1 cellular context compared by ENCODE assay signal in genomic region chr2:96760036-96760985, GRCh38.
TF ChIP-seq lines count a peak whose summit lies in the region.

Gene CNNM4, plus strand, starts transcription at chr2:96760902. Its CDS starts 98 bp downstream, at chr2:96761000.

TF ChIP-seq in HepG2, 621 proteins besides CTCF, POLR2A, EP300 and RAD21 (continued from another document and continues in another):
- TF ChIP-seq ZHX2 (IDR thresholded peaks at IDR 0.05; ENCODE audit: low read depth), result 0 out of 2 replicates have a peak, but pooled peaks have one; percentile 14
- 0 out of 2 replicates have a peak, but pooled peaks have one; percentile 85 for TF ChIP-seq ZHX2 (CRISPR knock-in tag; IDR thresholded peaks at IDR 0.05; ENCODE audit: borderline replicate concordance)
- TF ChIP-seq NCOA1 (CRISPR knock-in tag; IDR thresholded peaks at IDR 0.05), result no peak
- TF ChIP-seq, protein P1, sequence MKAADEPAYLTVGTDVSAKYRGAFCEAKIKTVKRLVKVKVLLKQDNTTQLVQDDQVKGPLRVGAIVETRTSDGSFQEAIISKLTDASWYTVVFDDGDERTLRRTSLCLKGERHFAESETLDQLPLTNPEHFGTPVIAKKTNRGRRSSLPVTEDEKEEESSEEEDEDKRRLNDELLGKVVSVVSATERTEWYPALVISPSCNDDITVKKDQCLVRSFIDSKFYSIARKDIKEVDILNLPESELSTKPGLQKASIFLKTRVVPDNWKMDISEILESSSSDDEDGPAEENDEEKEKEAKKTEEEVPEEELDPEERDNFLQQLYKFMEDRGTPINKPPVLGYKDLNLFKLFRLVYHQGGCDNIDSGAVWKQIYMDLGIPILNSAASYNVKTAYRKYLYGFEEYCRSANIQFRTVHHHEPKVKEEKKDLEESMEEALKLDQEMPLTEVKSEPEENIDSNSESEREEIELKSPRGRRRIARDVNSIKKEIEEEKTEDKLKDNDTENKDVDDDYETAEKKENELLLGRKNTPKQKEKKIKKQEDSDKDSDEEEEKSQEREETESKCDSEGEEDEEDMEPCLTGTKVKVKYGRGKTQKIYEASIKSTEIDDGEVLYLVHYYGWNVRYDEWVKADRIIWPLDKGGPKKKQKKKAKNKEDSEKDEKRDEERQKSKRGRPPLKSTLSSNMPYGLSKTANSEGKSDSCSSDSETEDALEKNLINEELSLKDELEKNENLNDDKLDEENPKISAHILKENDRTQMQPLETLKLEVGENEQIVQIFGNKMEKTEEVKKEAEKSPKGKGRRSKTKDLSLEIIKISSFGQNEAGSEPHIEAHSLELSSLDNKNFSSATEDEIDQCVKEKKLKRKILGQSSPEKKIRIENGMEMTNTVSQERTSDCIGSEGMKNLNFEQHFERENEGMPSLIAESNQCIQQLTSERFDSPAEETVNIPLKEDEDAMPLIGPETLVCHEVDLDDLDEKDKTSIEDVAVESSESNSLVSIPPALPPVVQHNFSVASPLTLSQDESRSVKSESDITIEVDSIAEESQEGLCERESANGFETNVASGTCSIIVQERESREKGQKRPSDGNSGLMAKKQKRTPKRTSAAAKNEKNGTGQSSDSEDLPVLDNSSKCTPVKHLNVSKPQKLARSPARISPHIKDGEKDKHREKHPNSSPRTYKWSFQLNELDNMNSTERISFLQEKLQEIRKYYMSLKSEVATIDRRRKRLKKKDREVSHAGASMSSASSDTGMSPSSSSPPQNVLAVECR (CRISPR knock-in tag; IDR thresholded peaks at IDR 0.05; ENCODE audit: borderline replicate concordance), result peak; percentile 41; the same call in 1 of the 2 replicates
- peak; percentile 28; the same call in 1 of the 2 replicates for TF ChIP-seq KDM2A (CRISPR knock-in tag; IDR thresholded peaks at IDR 0.05; ENCODE audit: borderline replicate concordance, low read depth)
- no peak for TF ChIP-seq TERF1 (CRISPR knock-in tag; IDR thresholded peaks at IDR 0.05)
- no peak for TF ChIP-seq HOXA9 (CRISPR knock-in tag; IDR thresholded peaks at IDR 0.05; ENCODE audit: borderline replicate concordance)
- no peak for TF ChIP-seq ZBTB8A (CRISPR knock-in tag; IDR thresholded peaks at IDR 0.05; ENCODE audit: borderline replicate concordance, low read depth)
- no peak for TF ChIP-seq BATF2 (CRISPR knock-in tag; IDR thresholded peaks at IDR 0.05)
- TF ChIP-seq YEATS4 (CRISPR knock-in tag; IDR thresholded peaks at IDR 0.05; ENCODE audit: borderline replicate concordance), result no peak
- no peak for TF ChIP-seq CHD4 (IDR thresholded peaks at IDR 0.05; ENCODE audit: borderline replicate concordance, low read length)
- TF ChIP-seq ZNF597 (CRISPR knock-in tag; IDR thresholded peaks at IDR 0.05), result no peak
- TF ChIP-seq FLYWCH1 (CRISPR knock-in tag; IDR thresholded peaks at IDR 0.05), result peak; percentile 39; the same call in 1 of the 2 replicates
- no peak for TF ChIP-seq CAMTA2 (CRISPR knock-in tag; IDR thresholded peaks at IDR 0.05; ENCODE audit: borderline replicate concordance)
- TF ChIP-seq ZNF432 (CRISPR knock-in tag; IDR thresholded peaks at IDR 0.05; ENCODE audit: borderline replicate concordance), result no peak
- no peak for TF ChIP-seq RARG (CRISPR knock-in tag; IDR thresholded peaks at IDR 0.05; ENCODE audit: low read depth)
- TF ChIP-seq, protein P2, sequence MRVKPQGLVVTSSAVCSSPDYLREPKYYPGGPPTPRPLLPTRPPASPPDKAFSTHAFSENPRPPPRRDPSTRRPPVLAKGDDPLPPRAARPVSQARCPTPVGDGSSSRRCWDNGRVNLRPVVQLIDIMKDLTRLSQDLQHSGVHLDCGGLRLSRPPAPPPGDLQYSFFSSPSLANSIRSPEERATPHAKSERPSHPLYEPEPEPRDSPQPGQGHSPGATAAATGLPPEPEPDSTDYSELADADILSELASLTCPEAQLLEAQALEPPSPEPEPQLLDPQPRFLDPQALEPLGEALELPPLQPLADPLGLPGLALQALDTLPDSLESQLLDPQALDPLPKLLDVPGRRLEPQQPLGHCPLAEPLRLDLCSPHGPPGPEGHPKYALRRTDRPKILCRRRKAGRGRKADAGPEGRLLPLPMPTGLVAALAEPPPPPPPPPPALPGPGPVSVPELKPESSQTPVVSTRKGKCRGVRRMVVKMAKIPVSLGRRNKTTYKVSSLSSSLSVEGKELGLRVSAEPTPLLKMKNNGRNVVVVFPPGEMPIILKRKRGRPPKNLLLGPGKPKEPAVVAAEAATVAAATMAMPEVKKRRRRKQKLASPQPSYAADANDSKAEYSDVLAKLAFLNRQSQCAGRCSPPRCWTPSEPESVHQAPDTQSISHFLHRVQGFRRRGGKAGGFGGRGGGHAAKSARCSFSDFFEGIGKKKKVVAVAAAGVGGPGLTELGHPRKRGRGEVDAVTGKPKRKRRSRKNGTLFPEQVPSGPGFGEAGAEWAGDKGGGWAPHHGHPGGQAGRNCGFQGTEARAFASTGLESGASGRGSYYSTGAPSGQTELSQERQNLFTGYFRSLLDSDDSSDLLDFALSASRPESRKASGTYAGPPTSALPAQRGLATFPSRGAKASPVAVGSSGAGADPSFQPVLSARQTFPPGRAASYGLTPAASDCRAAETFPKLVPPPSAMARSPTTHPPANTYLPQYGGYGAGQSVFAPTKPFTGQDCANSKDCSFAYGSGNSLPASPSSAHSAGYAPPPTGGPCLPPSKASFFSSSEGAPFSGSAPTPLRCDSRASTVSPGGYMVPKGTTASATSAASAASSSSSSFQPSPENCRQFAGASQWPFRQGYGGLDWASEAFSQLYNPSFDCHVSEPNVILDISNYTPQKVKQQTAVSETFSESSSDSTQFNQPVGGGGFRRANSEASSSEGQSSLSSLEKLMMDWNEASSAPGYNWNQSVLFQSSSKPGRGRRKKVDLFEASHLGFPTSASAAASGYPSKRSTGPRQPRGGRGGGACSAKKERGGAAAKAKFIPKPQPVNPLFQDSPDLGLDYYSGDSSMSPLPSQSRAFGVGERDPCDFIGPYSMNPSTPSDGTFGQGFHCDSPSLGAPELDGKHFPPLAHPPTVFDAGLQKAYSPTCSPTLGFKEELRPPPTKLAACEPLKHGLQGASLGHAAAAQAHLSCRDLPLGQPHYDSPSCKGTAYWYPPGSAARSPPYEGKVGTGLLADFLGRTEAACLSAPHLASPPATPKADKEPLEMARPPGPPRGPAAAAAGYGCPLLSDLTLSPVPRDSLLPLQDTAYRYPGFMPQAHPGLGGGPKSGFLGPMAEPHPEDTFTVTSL (CRISPR knock-in tag; IDR thresholded peaks at IDR 0.05; ENCODE audit: borderline replicate concordance), result no peak
- TF ChIP-seq SOX13 (IDR thresholded peaks at IDR 0.05), result no peak; the same call in 1 of the 2 replicates
- no peak for TF ChIP-seq SOX13 (CRISPR knock-in tag; conservative IDR thresholded peaks at IDR 0.05 in 1 of 2, IDR thresholded peaks at IDR 0.05 in 1 of 2)
- peak; percentile 96 for TF ChIP-seq U2AF2 (IDR thresholded peaks at IDR 0.05; ENCODE audit: low read depth, low read length)
- TF ChIP-seq KDM5A (IDR thresholded peaks at IDR 0.05; ENCODE audit: borderline replicate concordance, low read length), result 0 out of 2 replicates have a peak, but pooled peaks have one; percentile 16
- TF ChIP-seq SP140L (CRISPR knock-in tag; IDR thresholded peaks at IDR 0.05; ENCODE audit: borderline replicate concordance), result no peak
- no peak for TF ChIP-seq REPIN1 (CRISPR knock-in tag; IDR thresholded peaks at IDR 0.05; ENCODE audit: borderline replicate concordance, low read depth)
- TF ChIP-seq CHCHD3 (CRISPR knock-in tag; IDR thresholded peaks at IDR 0.05), result 0 out of 2 replicates have a peak, but pooled peaks have one; percentile 45
- TF ChIP-seq ZNF431 (CRISPR knock-in tag; IDR thresholded peaks at IDR 0.05; ENCODE audit: borderline replicate concordance, low read depth), result peak; percentile 62; the same call in 1 of the 2 replicates
- no peak for TF ChIP-seq BRD4 (CRISPR knock-in tag; IDR thresholded peaks at IDR 0.05)
- no peak for TF ChIP-seq YY1 (IDR thresholded peaks at IDR 0.05; ENCODE audit: insufficient read depth, insufficient replicate concordance, low read depth, low read length)
- TF ChIP-seq ZNF260 (CRISPR knock-in tag; IDR thresholded peaks at IDR 0.05; ENCODE audit: borderline replicate concordance, low read depth), result no peak
- TF ChIP-seq, protein P3, sequence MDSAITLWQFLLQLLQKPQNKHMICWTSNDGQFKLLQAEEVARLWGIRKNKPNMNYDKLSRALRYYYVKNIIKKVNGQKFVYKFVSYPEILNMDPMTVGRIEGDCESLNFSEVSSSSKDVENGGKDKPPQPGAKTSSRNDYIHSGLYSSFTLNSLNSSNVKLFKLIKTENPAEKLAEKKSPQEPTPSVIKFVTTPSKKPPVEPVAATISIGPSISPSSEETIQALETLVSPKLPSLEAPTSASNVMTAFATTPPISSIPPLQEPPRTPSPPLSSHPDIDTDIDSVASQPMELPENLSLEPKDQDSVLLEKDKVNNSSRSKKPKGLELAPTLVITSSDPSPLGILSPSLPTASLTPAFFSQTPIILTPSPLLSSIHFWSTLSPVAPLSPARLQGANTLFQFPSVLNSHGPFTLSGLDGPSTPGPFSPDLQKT (CRISPR knock-in tag; IDR thresholded peaks at IDR 0.05; ENCODE audit: borderline replicate concordance), result no peak
- no peak for TF ChIP-seq NR2F6 (IDR thresholded peaks at IDR 0.05)
- peak; percentile 39; the same call in 1 of the 2 replicates for TF ChIP-seq NR2F6 (CRISPR knock-in tag; IDR thresholded peaks at IDR 0.05)
- TF ChIP-seq RBAK (CRISPR knock-in tag; IDR thresholded peaks at IDR 0.05), result no peak
- no peak for TF ChIP-seq ZNF224 (CRISPR knock-in tag; IDR thresholded peaks at IDR 0.05)
- no peak for TF ChIP-seq ZNF75D (CRISPR knock-in tag; IDR thresholded peaks at IDR 0.05; ENCODE audit: borderline replicate concordance)
- no peak for TF ChIP-seq ZBTB20 (CRISPR knock-in tag; IDR thresholded peaks at IDR 0.05; ENCODE audit: borderline replicate concordance, low read depth)
- no peak for TF ChIP-seq SP2 (CRISPR knock-in tag; IDR thresholded peaks at IDR 0.05)
- no peak for TF ChIP-seq PHF5A (CRISPR knock-in tag; IDR thresholded peaks at IDR 0.05; ENCODE audit: low read depth, unreplicated experiment)
- TF ChIP-seq AGO2 (optimal IDR thresholded peaks at IDR 0.05; ENCODE audit: low read depth, low read length), result no peak
- no peak for TF ChIP-seq NBN (conservative IDR thresholded peaks at IDR 0.05)
- TF ChIP-seq TOE1 (CRISPR knock-in tag; IDR thresholded peaks at IDR 0.05), result no peak
- TF ChIP-seq ZSCAN20 (CRISPR knock-in tag; IDR thresholded peaks at IDR 0.05; ENCODE audit: borderline replicate concordance), result peak; percentile 72; the same call in 1 of the 2 replicates
- peak; percentile 39 for TF ChIP-seq SRSF1 (optimal IDR thresholded peaks at IDR 0.05; ENCODE audit: low read depth, low read length)
- no peak; the same call in 1 of the 2 replicates for TF ChIP-seq MAZ (IDR thresholded peaks at IDR 0.05; ENCODE audit: borderline replicate concordance, low read depth, low read length)
- TF ChIP-seq MAZ (CRISPR knock-in tag; IDR thresholded peaks at IDR 0.05; ENCODE audit: low read depth), result peak; percentile 88
- no peak for TF ChIP-seq ZNF484 (CRISPR knock-in tag; IDR thresholded peaks at IDR 0.05; ENCODE audit: borderline replicate concordance, low read depth)
- TF ChIP-seq ZNF879 (CRISPR knock-in tag; IDR thresholded peaks at IDR 0.05), result no peak
